ENCODE assay signal across 21 cellular contexts in genomic region chr13:105037064-105037463, GRCh38.
"Had no signal": no experiment of that assay in that cellular context is flagged by ENCODE, and none has a peak within 500 bp of the region (broad histone marks: within the 10 kb centered on the region; RNA-seq: fewer than 3 reads in every experiment).

No MANE protein-coding gene starts in this region.

- H3K36me3 Mint-ChIP-seq: activated CD8-positive, alpha-beta memory T cell treated with anti-CD3 and anti-CD28 coated beads, Interleukin-2, amount 10 ng/mL, durations not matched to agents 7 days and 5 days; activated naive CD8-positive, alpha-beta T cell; stimulated activated naive B cell treated with anti-CD40 and anti-IgM and Interleukin-4, amounts not matched to agents 10 μg/mL and 1 μg/mL and 100 μg/mL, for 72 hours had no signal

- H3K4me3 Mint-ChIP-seq: activated CD8-positive, alpha-beta memory T cell treated with anti-CD3 and anti-CD28 coated beads, Interleukin-2, amount 10 ng/mL, durations not matched to agents 7 days and 5 days; activated naive CD8-positive, alpha-beta T cell; activated T-cell treated with anti-CD3 and anti-CD28 coated beads, Interleukin-2, amount 50 U/mL, for 4 hours; naive thymus-derived CD4-positive, alpha-beta T cell; stimulated activated naive B cell treated with anti-CD40 and anti-IgM and Interleukin-4, amounts not matched to agents 10 μg/mL and 1 μg/mL and 100 μg/mL, for 72 hours had no signal

- H3K27ac ChIP-seq: colonic mucosa, epithelial cell of prostate, gastroesophageal sphincter, hepatocyte, lower lobe of right lung, tibial nerve had no signal

- H2AFZ ChIP-seq: hepatocyte had no signal

- H3K4me2 ChIP-seq: hepatocyte had no signal

- H3K4me1 ChIP-seq: colonic mucosa, gastroesophageal sphincter, lower lobe of right lung had no signal

- H3K27me3 ChIP-seq: colonic mucosa, gastroesophageal sphincter, hepatocyte, tibial nerve had no signal

- H3K4me1 Mint-ChIP-seq: activated CD8-positive, alpha-beta memory T cell treated with anti-CD3 and anti-CD28 coated beads, Interleukin-2, amount 10 ng/mL, durations not matched to agents 7 days and 5 days; naive thymus-derived CD4-positive, alpha-beta T cell; stimulated activated naive B cell treated with anti-CD40 and anti-IgM and Interleukin-4, amounts not matched to agents 10 μg/mL and 1 μg/mL and 100 μg/mL, for 72 hours had no signal

- H3K9me3 ChIP-seq: colonic mucosa, gastroesophageal sphincter, lower lobe of right lung had no signal

- H3K9me3 Mint-ChIP-seq: activated T-cell treated with anti-CD3 and anti-CD28 coated beads, Interleukin-2, amount 50 U/mL, for 4 hours had no signal

- H3K36me3 ChIP-seq: colonic mucosa, gastroesophageal sphincter, lower lobe of right lung, tibial nerve had no signal

- H3K27ac Mint-ChIP-seq: activated CD8-positive, alpha-beta memory T cell treated with anti-CD3 and anti-CD28 coated beads, Interleukin-2, amount 10 ng/mL, durations not matched to agents 7 days and 5 days; activated naive CD8-positive, alpha-beta T cell; stimulated activated naive B cell treated with anti-CD40 and anti-IgM and Interleukin-4, amounts not matched to agents 10 μg/mL and 1 μg/mL and 100 μg/mL, for 72 hours had no signal

- H3K79me2 ChIP-seq: hepatocyte had no signal

- H3K27me3 Mint-ChIP-seq: activated CD8-positive, alpha-beta memory T cell treated with anti-CD3 and anti-CD28 coated beads, Interleukin-2, amount 10 ng/mL, durations not matched to agents 7 days and 5 days; activated naive CD8-positive, alpha-beta T cell; naive thymus-derived CD4-positive, alpha-beta T cell; stimulated activated naive B cell treated with anti-CD40 and anti-IgM and Interleukin-4, amounts not matched to agents 10 μg/mL and 1 μg/mL and 100 μg/mL, for 72 hours had no signal

- H3K4me3 ChIP-seq: colonic mucosa, gastroesophageal sphincter, hepatocyte, lower lobe of right lung, tibial nerve had no signal

- DNase-seq: activated CD4-positive, alpha-beta T cell treated with anti-CD3 and anti-CD28 coated beads, Interleukin-2, amount 50 U/mL, for 48 hours; activated CD4-positive, CD25-positive, alpha-beta regulatory T cell treated with anti-CD3 and anti-CD28 coated beads, Interleukin-2, amount 50 U/mL, for 72 hours; activated CD8-positive, alpha-beta memory T cell treated with anti-CD3 and anti-CD28 coated beads, Interleukin-2, amount 10 ng/mL, durations not matched to agents 7 days and 5 days; activated gamma-delta T cell; activated T-cell treated with anti-CD3 and anti-CD28 coated beads, Interleukin-2, amount 50 U/mL, for 4 hours; aorta; caudate nucleus; colonic mucosa; effector CD8-positive, alpha-beta T cell; lower lobe of right lung; midbrain; naive thymus-derived CD4-positive, alpha-beta T cell; nucleus accumbens; right cardiac atrium; stimulated activated CD4-positive, alpha-beta T cell treated with anti-CD3 and anti-CD28 coated beads, Interleukin-2, amount 100 ng/mL, for 24 hours; stimulated activated naive B cell treated with anti-CD40 and anti-IgM and Interleukin-4, amounts not matched to agents 10 μg/mL and 1 μg/mL and 100 μg/mL, for 72 hours had no signal

- ATAC-seq: activated CD8-positive, alpha-beta memory T cell treated with anti-CD3 and anti-CD28 coated beads, Interleukin-2, amount 10 ng/mL, durations not matched to agents 7 days and 5 days; activated T-cell treated with anti-CD3 and anti-CD28 coated beads, Interleukin-2, amount 50 U/mL, for 4 hours; gastroesophageal sphincter; lower lobe of right lung; naive thymus-derived CD4-positive, alpha-beta T cell; right cardiac atrium; stimulated activated naive B cell treated with anti-CD40 and anti-IgM and Interleukin-4, amounts not matched to agents 10 μg/mL and 1 μg/mL and 100 μg/mL, for 72 hours had no signal
